In genomic region chr12:93060666-93061413, GRCh38 we compare ENCODE assay signal across 8 cellular contexts.
DNase-seq lines count a peak whose midpoint lies in the region; ATAC-seq and TF ChIP-seq lines count a peak whose summit lies in the region.

No MANE protein-coding gene starts in this region.

- peak; percentile 73 for DNase-seq in DMS79 treated with DMSO at 0.1 percent for 48 hours (lab: John Stamatoyannopoulos, UW)
- DNase-seq in M059J (ENCODE audit: low read depth), result peak; percentile 18
- DNase-seq in endodermal cell, result peak; percentile 53
- DNase-seq in sigmoid colon, result peak; percentile 72
- DNase-seq in T-helper 9 cell, result no peak
- DNase-seq in NCI-H187 (lab: John Stamatoyannopoulos, UW), result no peak
- DNase-seq in T-helper 2 cell, result no peak

- H3K4me1 ChIP-seq in endodermal cell (ENCODE audit: control insufficient read depth, insufficient read depth, low read length) (peaks cover 17% of the 10 kb centered on the region), sigmoid colon (peaks cover 0 to 32% (median 23%) of the 10 kb centered on the region in 4 donors)

- peaks cover 25% of the 10 kb centered on the region for H3K4me1 Mint-ChIP-seq in endodermal cell

- no peaks in the 10 kb centered on the region for H3K27me3 ChIP-seq in endodermal cell (ENCODE audit: control insufficient read depth, insufficient read depth, low read length, poor library complexity, severe bottlenecking)
- no peaks in the 10 kb centered on the region for H3K27me3 ChIP-seq in sigmoid colon

- H3K36me3 ChIP-seq in endodermal cell (ENCODE audit: control insufficient read depth, insufficient read depth, low read length), result no peaks in the 10 kb centered on the region
- no peaks in the 10 kb centered on the region for H3K36me3 ChIP-seq in sigmoid colon

- no peak overlapping the region for H3K27ac Mint-ChIP-seq in endodermal cell

- peaks cover 33% of the 10 kb centered on the region for H3K27me3 Mint-ChIP-seq in endodermal cell (ENCODE audit: insufficient read depth)

- H3K9me3 Mint-ChIP-seq in endodermal cell, result no peaks in the 10 kb centered on the region

- no peaks in the 10 kb centered on the region for H3K36me3 Mint-ChIP-seq in endodermal cell (ENCODE audit: low read depth)

- intact Hi-C loops in sigmoid colon (cut with DNase I), result loop anchor here (2.0 kb wide), 1 partner anchor 42 kb away; no protein-coding TSS in a partner anchor

- peak in 2 of 4 donors; percentile 27 to 68 for TF ChIP-seq EP300 in sigmoid colon (IDR thresholded peaks at IDR 0.05)

- peak overlapping the region; percentile 33 for H3K9ac ChIP-seq in endodermal cell (ENCODE audit: extremely low read depth, low read length, poor library complexity, severe bottlenecking)

- 66 to 70% methylated on average over 6 to 8 of the region's 8 CpGs for WGBS in endodermal cell (ENCODE audit: insufficient coverage in 1 of 2, insufficient read length in 1 of 2), 2 experiments
- 66 to 81% methylated on average over 8 of the region's 8 CpGs for WGBS in sigmoid colon, 2 donors

- no peak for TF ChIP-seq POLR2A in sigmoid colon (IDR thresholded peaks at IDR 0.05)

- TF ChIP-seq CTCF in endodermal cell (conservative IDR thresholded peaks at IDR 0.05) (peak; percentile 59), sigmoid colon (IDR thresholded peaks at IDR 0.05) (no peak)

- peak; percentile 35 for ATAC-seq in GM21576 (IDR thresholded peaks at IDR 0.05; ENCODE audit: unreplicated experiment)

- H3K4me3 Mint-ChIP-seq in endodermal cell, result no peak overlapping the region

- H3K4me3 ChIP-seq in endodermal cell (ENCODE audit: low read length), result no peak overlapping the region
- H3K4me3 ChIP-seq in sigmoid colon, result peak overlapping the region in 2 of 4 donors; percentile 10 to 23

- H3K27ac ChIP-seq in endodermal cell (ENCODE audit: low read depth, low read length) (no peak overlapping the region), sigmoid colon (peak overlapping the region; percentile 72 to 86 (median 76))

- H3K9me3 ChIP-seq in endodermal cell (ENCODE audit: control insufficient read depth, low read length) (no peaks in the 10 kb centered on the region), sigmoid colon (no peaks in the 10 kb centered on the region)

Comparison
In these comparisons a context has a peak if more than half of its experiments do, and no peak if none do; other contexts are left out.
1. DNase-seq: peak in DMS79 treated with DMSO at 0.1 percent for 48 hours (single experiment), M059J (single experiment), endodermal cell (single experiment) and sigmoid colon (single experiment); none in T-helper 9 cell (single experiment), NCI-H187 (0 of 2) and T-helper 2 cell (0 of 5).